29 cellular contexts compared by ENCODE assay signal in genomic region chr4:88246600-88246999, GRCh38.
"Had no signal": no experiment of that assay in that cellular context is flagged by ENCODE, and none has a peak within 500 bp of the region (broad histone marks: within the 10 kb centered on the region; RNA-seq: fewer than 3 reads in every experiment).

No MANE protein-coding gene starts in this region.

- H3K9me3 Mint-ChIP-seq: activated CD4-positive, alpha-beta memory T cell treated with anti-CD3 and anti-CD28 coated beads for 36 hours; activated CD4-positive, alpha-beta T cell treated with anti-CD3 and anti-CD28 coated beads, Interleukin-2, amount 10 ng/mL, durations not matched to agents 24 days and 14 days; activated naive CD4-positive, alpha-beta T cell treated with anti-CD3 and anti-CD28 coated beads for 36 hours; activated naive CD4-positive, alpha-beta T cell treated with anti-CD3 and anti-CD28 coated beads, Interleukin-2, amount 50 U/mL, for 24 hours; activated T-helper 1 cell treated with anti-CD3 and anti-CD28 coated beads, Interleukin-12 subunit alpha, Interleukin-12 subunit beta, Interleukin-2, Interleukin-4 antibody, amounts not matched to agents 30 ng/mL and 10 ng/mL and 1 ng/mL, durations not matched to agents 14 hours and 24 hours and 36 hours; activated T-helper 2 cell treated with anti-CD3 and anti-CD28 coated beads, Interferon-gamma antibody, Interleukin-2, Interleukin-4, amounts not matched to agents 10 μg/mL and 5 μg/mL and 100 μg/mL, durations not matched to agents 14 hours and 24 hours and 36 hours; effector memory CD8-positive, alpha-beta T cell; T-helper 1 cell treated with Interleukin-12 subunit alpha and Interleukin-12 subunit beta and Interleukin-4 antibody, amounts not matched to agents 30 μg/mL and 1 μg/mL, for 36 hours had no signal

- H3K4me3 Mint-ChIP-seq: activated CD4-positive, alpha-beta memory T cell treated with anti-CD3 and anti-CD28 coated beads for 36 hours; activated CD4-positive, alpha-beta T cell treated with anti-CD3 and anti-CD28 coated beads for 36 hours; activated CD4-positive, alpha-beta T cell treated with anti-CD3 and anti-CD28 coated beads, Interleukin-2, amount 10 ng/mL, durations not matched to agents 24 days and 14 days; activated CD8-positive, alpha-beta memory T cell treated with anti-CD3 and anti-CD28 coated beads, Interleukin-2, amount 10 ng/mL, durations not matched to agents 7 days and 5 days; activated CD8-positive, alpha-beta T cell treated with anti-CD3 and anti-CD28 coated beads, Interleukin-2, amount 10 ng/mL, durations not matched to agents 7 days and 5 days; activated naive CD4-positive, alpha-beta T cell treated with anti-CD3 and anti-CD28 coated beads for 36 hours; activated T-helper 1 cell treated with anti-CD3 and anti-CD28 coated beads, Interleukin-12 subunit alpha, Interleukin-12 subunit beta, Interleukin-2, Interleukin-4 antibody, amounts not matched to agents 30 ng/mL and 10 ng/mL and 1 ng/mL, durations not matched to agents 14 hours and 24 hours and 36 hours; T-helper 1 cell treated with Interleukin-12 subunit alpha and Interleukin-12 subunit beta and Interleukin-4 antibody, amounts not matched to agents 30 μg/mL and 1 μg/mL, for 36 hours had no signal

- DNase-seq: activated CD4-positive, alpha-beta memory T cell treated with anti-CD3 and anti-CD28 coated beads for 36 hours; activated CD4-positive, alpha-beta T cell treated with anti-CD3 and anti-CD28 coated beads for 36 hours; activated CD4-positive, alpha-beta T cell treated with anti-CD3 and anti-CD28 coated beads, Interleukin-2, amount 10 ng/mL, durations not matched to agents 24 days and 14 days; activated CD4-positive, CD25-positive, alpha-beta regulatory T cell; activated CD4-positive, CD25-positive, alpha-beta regulatory T cell treated with anti-CD3 and anti-CD28 coated beads, Interleukin-2, amount 50 U/mL, for 72 hours; activated CD8-positive, alpha-beta memory T cell treated with anti-CD3 and anti-CD28 coated beads, Interleukin-2, amount 10 ng/mL, durations not matched to agents 7 days and 5 days; activated CD8-positive, alpha-beta memory T cell treated with anti-CD3 and anti-CD28 coated beads, Interleukin-2, amount 50 U/mL, for 4 hours; activated CD8-positive, alpha-beta T cell treated with anti-CD3 and anti-CD28 coated beads, Interleukin-2, amount 10 ng/mL, durations not matched to agents 7 days and 5 days; activated effector memory CD4-positive, alpha-beta T cell treated with anti-CD3 and anti-CD28 coated beads, Interleukin-2, amount 50 U/mL, for 16 hours; activated naive CD4-positive, alpha-beta T cell treated with anti-CD3 and anti-CD28 coated beads for 36 hours; activated T-cell treated with anti-CD3 and anti-CD28 coated beads, Interleukin-2, amount 50 U/mL, for 1 hour; activated T-cell treated with anti-CD3 and anti-CD28 coated beads, Interleukin-2, amount 50 U/mL, for 48 hours; amniotic stem cell; anterior cingulate cortex; brain microvascular endothelial cell; cortex of kidney; dermis blood vessel endothelial cell; effector CD4-positive, alpha-beta T cell; effector memory CD8-positive, alpha-beta T cell; erythroblast; foreskin keratinocyte; gastrocnemius medialis; glutamatergic neuron; T-helper 9 cell had no signal

- H3K27me3 Mint-ChIP-seq: activated CD4-positive, alpha-beta memory T cell treated with anti-CD3 and anti-CD28 coated beads for 36 hours; activated CD4-positive, alpha-beta T cell treated with anti-CD3 and anti-CD28 coated beads for 36 hours; activated naive CD4-positive, alpha-beta T cell treated with anti-CD3 and anti-CD28 coated beads, Interleukin-2, amount 50 U/mL, for 24 hours; effector memory CD8-positive, alpha-beta T cell had no signal

- H3K27ac Mint-ChIP-seq: activated CD4-positive, alpha-beta memory T cell treated with anti-CD3 and anti-CD28 coated beads for 36 hours; activated CD4-positive, alpha-beta T cell treated with anti-CD3 and anti-CD28 coated beads for 36 hours; activated CD4-positive, alpha-beta T cell treated with anti-CD3 and anti-CD28 coated beads, Interleukin-2, amount 10 ng/mL, durations not matched to agents 24 days and 14 days; activated CD8-positive, alpha-beta memory T cell treated with anti-CD3 and anti-CD28 coated beads, Interleukin-2, amount 10 ng/mL, durations not matched to agents 7 days and 5 days; activated CD8-positive, alpha-beta T cell treated with anti-CD3 and anti-CD28 coated beads, Interleukin-2, amount 10 ng/mL, durations not matched to agents 7 days and 5 days; activated naive CD4-positive, alpha-beta T cell treated with anti-CD3 and anti-CD28 coated beads for 36 hours; activated T-helper 1 cell treated with anti-CD3 and anti-CD28 coated beads, Interleukin-12 subunit alpha, Interleukin-12 subunit beta, Interleukin-2, Interleukin-4 antibody, amounts not matched to agents 30 ng/mL and 10 ng/mL and 1 ng/mL, durations not matched to agents 14 hours and 24 hours and 36 hours; activated T-helper 2 cell treated with anti-CD3 and anti-CD28 coated beads, Interferon-gamma antibody, Interleukin-2, Interleukin-4, amounts not matched to agents 10 μg/mL and 5 μg/mL and 100 μg/mL, durations not matched to agents 14 hours and 24 hours and 36 hours; effector memory CD8-positive, alpha-beta T cell; T-helper 1 cell treated with Interleukin-12 subunit alpha and Interleukin-12 subunit beta and Interleukin-4 antibody, amounts not matched to agents 30 μg/mL and 1 μg/mL, for 36 hours had no signal

- H3K4me1 ChIP-seq: esophagus muscularis mucosa, foreskin keratinocyte had no signal

- H3K9me3 ChIP-seq: esophagus muscularis mucosa, gastrocnemius medialis had no signal

- H3K27me3 ChIP-seq: brain microvascular endothelial cell, esophagus muscularis mucosa, foreskin keratinocyte, gastrocnemius medialis had no signal

- ATAC-seq: activated CD4-positive, alpha-beta T cell treated with anti-CD3 and anti-CD28 coated beads for 36 hours; activated CD8-positive, alpha-beta memory T cell treated with anti-CD3 and anti-CD28 coated beads, Interleukin-2, amount 10 ng/mL, durations not matched to agents 7 days and 5 days; activated CD8-positive, alpha-beta T cell treated with anti-CD3 and anti-CD28 coated beads, Interleukin-2, amount 10 ng/mL, durations not matched to agents 7 days and 5 days; effector memory CD8-positive, alpha-beta T cell; foreskin keratinocyte; gastrocnemius medialis had no signal

- H3K36me3 Mint-ChIP-seq: activated CD4-positive, alpha-beta memory T cell treated with anti-CD3 and anti-CD28 coated beads for 36 hours; activated naive CD4-positive, alpha-beta T cell treated with anti-CD3 and anti-CD28 coated beads, Interleukin-2, amount 50 U/mL, for 24 hours had no signal

- H3K36me3 ChIP-seq: brain microvascular endothelial cell, esophagus muscularis mucosa, gastrocnemius medialis had no signal

- H3K27ac ChIP-seq: brain microvascular endothelial cell, esophagus muscularis mucosa, foreskin keratinocyte had no signal

- H3K4me3 ChIP-seq: esophagus muscularis mucosa, gastrocnemius medialis had no signal
